In genomic region chr5:101143526-101143925, GRCh38 we compare ENCODE assay signal across 26 cellular contexts.
"Had no signal": no experiment of that assay in that cellular context is flagged by ENCODE, and none has a peak within 500 bp of the region (broad histone marks: within the 10 kb centered on the region; RNA-seq: fewer than 3 reads in every experiment).

No MANE protein-coding gene starts in this region.

- H3K36me3 Mint-ChIP-seq: natural killer cell treated with Interleukin-12 subunit alpha and Interleukin-12 subunit beta and Interleukin-15 and Interleukin-18, amount 100 ng/mL, for 72 hours; stimulated activated effector memory CD8-positive, alpha-beta T cell treated with anti-CD3 and anti-CD28 coated beads, Interleukin-12 subunit alpha, Interleukin-12 subunit beta, amount 100 ng/mL, for 72 hours; stimulated activated naive B cell treated with anti-CD40 and anti-IgM and Interleukin-4, amounts not matched to agents 10 μg/mL and 1 μg/mL and 100 μg/mL, for 72 hours had no signal

- H3K9me3 ChIP-seq: neutrophil, pancreas, psoas muscle, right lobe of liver, sigmoid colon, thoracic aorta, thyroid gland, upper lobe of left lung, vagina had no signal

- ATAC-seq: natural killer cell treated with Interleukin-12 subunit alpha and Interleukin-12 subunit beta and Interleukin-15 and Interleukin-18, amount 100 ng/mL, for 72 hours; pancreas; psoas muscle; right cardiac atrium; right lobe of liver; stimulated activated effector memory CD8-positive, alpha-beta T cell treated with anti-CD3 and anti-CD28 coated beads, Interleukin-12 subunit alpha, Interleukin-12 subunit beta, amount 100 ng/mL, for 72 hours; stimulated activated naive B cell treated with anti-CD40 and anti-IgM and Interleukin-4, amounts not matched to agents 10 μg/mL and 1 μg/mL and 100 μg/mL, for 72 hours had no signal

- H3K4me3 ChIP-seq: pancreas, psoas muscle, right lobe of liver, sigmoid colon, stomach, thoracic aorta, thyroid gland, tibial nerve, upper lobe of left lung, vagina had no signal

- H3K9me3 Mint-ChIP-seq: natural killer cell treated with Interleukin-12 subunit alpha and Interleukin-12 subunit beta and Interleukin-15 and Interleukin-18, amount 100 ng/mL, for 72 hours; stimulated activated naive B cell treated with anti-CD40 and anti-IgM and Interleukin-4, amounts not matched to agents 10 μg/mL and 1 μg/mL and 100 μg/mL, for 72 hours had no signal

- H3K4me1 ChIP-seq: pancreas, psoas muscle, right lobe of liver, sigmoid colon, stomach, thyroid gland, tibial nerve, upper lobe of left lung, vagina had no signal

- H3K4me3 Mint-ChIP-seq: natural killer cell treated with Interleukin-12 subunit alpha and Interleukin-12 subunit beta and Interleukin-15 and Interleukin-18, amount 100 ng/mL, for 72 hours; nephron progenitor cell; neural crest cell; stimulated activated effector memory CD8-positive, alpha-beta T cell treated with anti-CD3 and anti-CD28 coated beads, Interleukin-12 subunit alpha, Interleukin-12 subunit beta, amount 100 ng/mL, for 72 hours; stimulated activated naive B cell treated with anti-CD40 and anti-IgM and Interleukin-4, amounts not matched to agents 10 μg/mL and 1 μg/mL and 100 μg/mL, for 72 hours; stimulated activated naive CD8-positive, alpha-beta T cell treated with anti-CD3 and anti-CD28 coated beads, Interleukin-15, Interleukin-2, amounts not matched to agents 100 ng/mL and 50 ng/mL, for 24 hours had no signal

- DNase-seq: nephron progenitor cell; nucleus accumbens; pancreas; psoas muscle; right cardiac atrium; right lobe of liver; sigmoid colon; small intestine; stimulated activated CD4-positive, alpha-beta T cell treated with anti-CD3 and anti-CD28 coated beads, Interleukin-15, amount 100 ng/mL, for 24 hours; stimulated activated CD4-positive, alpha-beta T cell treated with anti-CD3 and anti-CD28 coated beads, Interleukin-2, amount 100 ng/mL, for 24 hours; stimulated activated CD4-positive, alpha-beta T cell treated with anti-CD3 and anti-CD28 coated beads, Interleukin-2, amount 100 ng/mL, for 48 hours; stimulated activated CD4-positive, alpha-beta T cell treated with anti-CD3 and anti-CD28 coated beads, Interleukin-4, amount 100 ng/mL, for 24 hours; stimulated activated naive B cell treated with anti-CD40 and anti-IgM and Interleukin-4, amounts not matched to agents 10 μg/mL and 1 μg/mL and 100 μg/mL, for 72 hours; stimulated activated naive CD4-positive, alpha-beta T cell treated with Interleukin-2 at 50 U/mL for 16 hours; stomach; thyroid gland; upper lobe of left lung had no signal

- H3K36me3 ChIP-seq: neutrophil, pancreas, right lobe of liver, sigmoid colon, stomach, thoracic aorta, thyroid gland, tibial nerve, upper lobe of left lung, vagina had no signal

- H3K27me3 ChIP-seq: neutrophil, pancreas, right lobe of liver, sigmoid colon, stomach, thyroid gland, tibial nerve, upper lobe of left lung, vagina had no signal

- H3K27ac ChIP-seq: neutrophil, pancreas, psoas muscle, right lobe of liver, sigmoid colon, stomach, thoracic aorta, thyroid gland, tibial nerve, upper lobe of left lung, vagina had no signal

- H3K27ac Mint-ChIP-seq: natural killer cell treated with Interleukin-12 subunit alpha and Interleukin-12 subunit beta and Interleukin-15 and Interleukin-18, amount 100 ng/mL, for 72 hours; nephron progenitor cell; progenitor cell of endocrine pancreas; stimulated activated effector memory CD8-positive, alpha-beta T cell treated with anti-CD3 and anti-CD28 coated beads, Interleukin-12 subunit alpha, Interleukin-12 subunit beta, amount 100 ng/mL, for 72 hours; stimulated activated naive B cell treated with anti-CD40 and anti-IgM and Interleukin-4, amounts not matched to agents 10 μg/mL and 1 μg/mL and 100 μg/mL, for 72 hours; stimulated activated naive CD8-positive, alpha-beta T cell treated with anti-CD3 and anti-CD28 coated beads, Interleukin-15, Interleukin-2, amounts not matched to agents 100 ng/mL and 50 ng/mL, for 24 hours had no signal

- H3K27me3 Mint-ChIP-seq: natural killer cell treated with Interleukin-12 subunit alpha and Interleukin-12 subunit beta and Interleukin-15 and Interleukin-18, amount 100 ng/mL, for 72 hours; progenitor cell of endocrine pancreas; stimulated activated naive B cell treated with anti-CD40 and anti-IgM and Interleukin-4, amounts not matched to agents 10 μg/mL and 1 μg/mL and 100 μg/mL, for 72 hours; stimulated activated naive CD8-positive, alpha-beta T cell treated with anti-CD3 and anti-CD28 coated beads, Interleukin-15, Interleukin-2, amounts not matched to agents 100 ng/mL and 50 ng/mL, for 24 hours had no signal

- H3K4me1 Mint-ChIP-seq: nephron progenitor cell; neural crest cell; stimulated activated effector memory CD8-positive, alpha-beta T cell treated with anti-CD3 and anti-CD28 coated beads, Interleukin-12 subunit alpha, Interleukin-12 subunit beta, amount 100 ng/mL, for 72 hours; stimulated activated naive B cell treated with anti-CD40 and anti-IgM and Interleukin-4, amounts not matched to agents 10 μg/mL and 1 μg/mL and 100 μg/mL, for 72 hours had no signal
